ENCODE assay signal across 19 cellular contexts in genomic region chr1:154416496-154417337, GRCh38. TPM values are rescaled to one million over a fixed set of nuclear protein-coding genes. Genes with fewer than 3 reads are reported as not detected.
DNase-seq lines count a peak whose midpoint lies in the region; ATAC-seq and TF ChIP-seq lines count a peak whose summit lies in the region.
"Had no signal": no experiment of that assay in that cellular context is flagged by ENCODE, and none has a peak within 500 bp of the region (broad histone marks: within the 10 kb centered on the region; RNA-seq: fewer than 3 reads in every experiment).

No MANE protein-coding gene starts in this region.

- ATAC-seq in HG02884 (IDR thresholded peaks at IDR 0.05; ENCODE audit: unreplicated experiment) = no peak
- ATAC-seq in GM21390 (IDR thresholded peaks at IDR 0.05; ENCODE audit: unreplicated experiment) = no peak
- ATAC-seq: GM23338, PC-3 had no signal

- H3K27ac Mint-ChIP-seq in CD4-positive, alpha-beta memory T cell = peak overlapping the region; percentile 29 to 92 (median 82)
- no peak overlapping the region for H3K27ac Mint-ChIP-seq in chondrocyte (ENCODE audit: unreplicated experiment)
- H3K27ac Mint-ChIP-seq in nephron progenitor cell = no peak overlapping the region
- H3K27ac Mint-ChIP-seq: activated naive CD4-positive, alpha-beta T cell treated with anti-CD3 and anti-CD28 coated beads, Interleukin-2, amount 10 ng/mL, durations not matched to agents 7 days and 5 days; GM23338; T-helper 2 cell treated with Interferon-gamma antibody and Interleukin-4, amounts not matched to agents 5 μg/mL and 100 μg/mL, for 36 hours had no signal

- H4K8ac ChIP-seq in neuronal stem cell (ENCODE audit: low read depth, low read length) = no peak overlapping the region

- H3K14ac ChIP-seq in neuronal stem cell (ENCODE audit: low read length) = no peak overlapping the region

- no peak overlapping the region for H2BK12ac ChIP-seq in neuronal stem cell (ENCODE audit: low read length)

- H2BK15ac ChIP-seq in neuronal stem cell (ENCODE audit: low read length) = no peak overlapping the region

- no peak for DNase-seq in CD4-positive, alpha-beta memory T cell
- DNase-seq in chondrocyte (ENCODE audit: low spot score) (peak; percentile 47), neuronal stem cell (ENCODE audit: low spot score) (no peak), nephron progenitor cell (no peak), CD1c-positive myeloid dendritic cell (ENCODE audit: extremely low spot score) (no peak)
- DNase-seq: activated naive CD4-positive, alpha-beta T cell treated with anti-CD3 and anti-CD28 coated beads, Interleukin-2, amount 10 ng/mL, durations not matched to agents 7 days and 5 days; DMS 273 treated with DMSO at 0.1 percent for 48 hours; GDM1; NCI-H1105; NCI-H526 treated with DMSO at 0.1 percent for 48 hours; PC-3; substantia nigra had no signal

- H3K9ac ChIP-seq in neuronal stem cell (ENCODE audit: low read depth, low read length, poor library complexity) = no peak overlapping the region

- no peak overlapping the region for H2AFZ ChIP-seq in neuronal stem cell (ENCODE audit: low read length)
- H2AFZ ChIP-seq: GM23338 had no signal

- no peaks in the 10 kb centered on the region for H3K36me3 ChIP-seq in CD4-positive, alpha-beta memory T cell (ENCODE audit: insufficient read depth, low read length)
- H3K36me3 ChIP-seq in neuronal stem cell (replicated peaks in 1 of 2; ENCODE audit: control insufficient read depth in 2 of 2, insufficient read depth in 2 of 2, low read length in 2 of 2) = no peaks in the 10 kb centered on the region
- H3K36me3 ChIP-seq: SJSA1 had no signal

- no peak overlapping the region for H4K91ac ChIP-seq in neuronal stem cell (ENCODE audit: low read depth, low read length, poor library complexity)

- no CpG with 5 or more reads among the region's 9 CpGs for WGBS in neuronal stem cell (ENCODE audit: extremely low coverage in 2 of 2, insufficient read length in 2 of 2, insufficient replicate concordance in 1 of 2), 2 donors

- H3K27me3 ChIP-seq in CD4-positive, alpha-beta memory T cell (ENCODE audit: insufficient read depth, low read length) = no peaks in the 10 kb centered on the region
- H3K27me3 ChIP-seq in neuronal stem cell (ENCODE audit: control insufficient read depth in 3 of 3, insufficient read depth in 3 of 3, low read depth in 1 of 3, low read length in 3 of 3) = no peaks in the 10 kb centered on the region
- H3K27me3 ChIP-seq: SJSA1 had no signal

- H3K4me1 ChIP-seq in CD4-positive, alpha-beta memory T cell (ENCODE audit: insufficient read depth, low read length) = peaks cover 100% of the 10 kb centered on the region
- peaks cover 0 to 1% of the 10 kb centered on the region in 2 donors for H3K4me1 ChIP-seq in neuronal stem cell (ENCODE audit: control insufficient read depth in 2 of 2, insufficient read depth in 1 of 2, low read depth in 1 of 2, low read length in 2 of 2)

- no peaks in the 10 kb centered on the region for H3K79me1 ChIP-seq in neuronal stem cell (ENCODE audit: low read depth, low read length)

- no peak for TF ChIP-seq CTCF in 22Rv1 (IDR thresholded peaks at IDR 0.05)
- TF ChIP-seq CTCF in chondrocyte (IDR thresholded peaks at IDR 0.05) = no peak
- TF ChIP-seq CTCF in nephron progenitor cell (IDR thresholded peaks at IDR 0.05) = no peak

- H3K4me3 Mint-ChIP-seq in CD4-positive, alpha-beta memory T cell = peak overlapping the region in 5 of 8 donors; percentile 9 to 48 (median 35)
- H3K4me3 Mint-ChIP-seq in chondrocyte (ENCODE audit: unreplicated experiment) (no peak overlapping the region), nephron progenitor cell (no peak overlapping the region)
- H3K4me3 Mint-ChIP-seq: activated naive CD4-positive, alpha-beta T cell treated with anti-CD3 and anti-CD28 coated beads, Interleukin-2, amount 10 ng/mL, durations not matched to agents 7 days and 5 days; brain; GM23338; T-helper 2 cell treated with Interferon-gamma antibody and Interleukin-4, amounts not matched to agents 5 μg/mL and 100 μg/mL, for 36 hours had no signal

- CTCF ChIA-PET in CD4-positive, alpha-beta memory T cell (lab: Charles Lee; ENCODE audit: partially characterized antibody) = interaction anchor here (0.7 to 3.4 kb wide), 8 partner anchors 9 to 81 kb away, joined by 3 to 16 read pairs (median 4); no protein-coding TSS in a partner anchor

- no peaks in the 10 kb centered on the region for H3K9me3 ChIP-seq in CD4-positive, alpha-beta memory T cell (ENCODE audit: control insufficient read depth in 1 of 2, low read length in 2 of 2)
- no peaks in the 10 kb centered on the region for H3K9me3 ChIP-seq in neuronal stem cell (replicated peaks in 1 of 2; ENCODE audit: control insufficient read depth in 2 of 2, insufficient read depth in 1 of 2, low read depth in 1 of 2, low read length in 2 of 2)
- H3K9me3 ChIP-seq: SJSA1 had no signal

- H2BK120ac ChIP-seq in neuronal stem cell (ENCODE audit: low read depth, low read length) = no peak overlapping the region

- H3K27ac ChIP-seq in 22Rv1 (peak overlapping the region; percentile 71), neuronal stem cell (replicated peaks; ENCODE audit: low read length) (no peak overlapping the region)
- H3K27ac ChIP-seq in CD4-positive, alpha-beta memory T cell (ENCODE audit: low read depth, low read length) = no peak overlapping the region
- H3K27ac ChIP-seq: SJSA1 had no signal

- no peaks in the 10 kb centered on the region for H3K9me3 Mint-ChIP-seq in CD4-positive, alpha-beta memory T cell
- H3K9me3 Mint-ChIP-seq in chondrocyte (ENCODE audit: low read depth) = no peaks in the 10 kb centered on the region
- no peaks in the 10 kb centered on the region for H3K9me3 Mint-ChIP-seq in nephron progenitor cell
- H3K9me3 Mint-ChIP-seq: activated naive CD4-positive, alpha-beta T cell treated with anti-CD3 and anti-CD28 coated beads, Interleukin-2, amount 10 ng/mL, durations not matched to agents 7 days and 5 days; GM23338; T-helper 2 cell treated with Interferon-gamma antibody and Interleukin-4, amounts not matched to agents 5 μg/mL and 100 μg/mL, for 36 hours had no signal

- no peaks in the 10 kb centered on the region for H3K27me3 Mint-ChIP-seq in CD4-positive, alpha-beta memory T cell
- H3K27me3 Mint-ChIP-seq in chondrocyte (ENCODE audit: low read depth) = no peaks in the 10 kb centered on the region
- H3K27me3 Mint-ChIP-seq in nephron progenitor cell (ENCODE audit: low read depth, poor library complexity) = peaks cover 13% of the 10 kb centered on the region
- H3K27me3 Mint-ChIP-seq: activated naive CD4-positive, alpha-beta T cell treated with anti-CD3 and anti-CD28 coated beads, Interleukin-2, amount 10 ng/mL, durations not matched to agents 7 days and 5 days had no signal

- no peak overlapping the region for H3K23ac ChIP-seq in neuronal stem cell (ENCODE audit: low read depth, low read length, poor library complexity)

- H3K4me3 ChIP-seq in CD4-positive, alpha-beta memory T cell (ENCODE audit: low read length in 2 of 2) = no peak overlapping the region
- H3K4me3 ChIP-seq in neuronal stem cell (ENCODE audit: low read length in 2 of 2) = peak overlapping the region in 1 of 2 donors; percentile 14
- H3K4me3 ChIP-seq: GM23338, SJSA1 had no signal

- peaks cover 14 to 32% of the 10 kb centered on the region in 2 donors for H3K36me3 Mint-ChIP-seq in CD4-positive, alpha-beta memory T cell
- H3K36me3 Mint-ChIP-seq in chondrocyte (ENCODE audit: low read depth) (no peaks in the 10 kb centered on the region), nephron progenitor cell (ENCODE audit: low read depth) (no peaks in the 10 kb centered on the region)
- H3K36me3 Mint-ChIP-seq: activated naive CD4-positive, alpha-beta T cell treated with anti-CD3 and anti-CD28 coated beads, Interleukin-2, amount 10 ng/mL, durations not matched to agents 7 days and 5 days; brain had no signal

- no peak overlapping the region for H3K4me2 ChIP-seq in neuronal stem cell (ENCODE audit: insufficient read depth, low read length, poor library complexity, severe bottlenecking)
- H3K4me2 ChIP-seq: GM23338 had no signal

- intact Hi-C loops in CD4-positive, alpha-beta memory T cell (cut with micrococcal nuclease) = no loop called here

- no peak overlapping the region for H3K4ac ChIP-seq in neuronal stem cell (ENCODE audit: low read length)

- POLR2A ChIA-PET in CD4-positive, alpha-beta memory T cell (lab: Charles Lee; ENCODE audit: partially characterized antibody) = interaction anchor here (1.1 to 20.0 kb wide), 4 partner anchors 9 to 51 kb away, joined by 4 to 324 read pairs (median 4); partner anchors contain the start of gene IL6R

- H3K18ac ChIP-seq in neuronal stem cell (ENCODE audit: low read length) = peak overlapping the region; percentile 71

- H2AK5ac ChIP-seq in neuronal stem cell (ENCODE audit: low read depth, low read length) = no peak overlapping the region

- peaks cover 44 to 100% (median 75%) of the 10 kb centered on the region in 4 donors for H3K4me1 Mint-ChIP-seq in CD4-positive, alpha-beta memory T cell
- H3K4me1 Mint-ChIP-seq in chondrocyte (ENCODE audit: low read depth) (peaks cover 36% of the 10 kb centered on the region), nephron progenitor cell (peaks cover 21% of the 10 kb centered on the region)

- H2BK5ac ChIP-seq in neuronal stem cell (ENCODE audit: low read length) = no peak overlapping the region

RNA-seq across cellular contexts. Expression of gene IL6R, which starts 11.6 kb away (rescaled TPM):
- total RNA-seq in CD4-positive, alpha-beta memory T cell = 100 to 1,000 TPM; 101 to 106 TPM
- 10 to 100 TPM; 54.6 to 73.0 TPM for polyA plus RNA-seq in CD4-positive, alpha-beta memory T cell
- 1.1 to 1.4 TPM (median 1.3 TPM) in 3 replicates for total RNA-seq in chondrocyte
- 0.08 TPM for polyA plus RNA-seq in neuronal stem cell (2013, experiment 1 of 2)
- polyA plus RNA-seq in neuronal stem cell (2013, experiment 2 of 2) = 0.10 TPM

Comparison
In these comparisons a context has a peak if more than half of its experiments do, and no peak if none do; other contexts are left out.
1. H3K27ac Mint-ChIP-seq: peak in CD4-positive, alpha-beta memory T cell (7 of 7); none in chondrocyte (single experiment) and nephron progenitor cell (single experiment).
2. H3K4me3 Mint-ChIP-seq: peak in CD4-positive, alpha-beta memory T cell (5 of 8); none in chondrocyte (single experiment) and nephron progenitor cell (single experiment).
3. RNA of gene IL6R, which starts 11.6 kb away (total RNA-seq): 101 to 106 TPM in CD4-positive, alpha-beta memory T cell; 1.1 to 1.4 TPM in chondrocyte; every median in the first group is over 10 times any median in the second.